ENCODE assay signal across 8 cellular contexts in genomic region chr1:109509176-109510134, GRCh38. TPM values are rescaled to one million over a fixed set of nuclear protein-coding genes. Genes with fewer than 3 reads are reported as not detected.
DNase-seq lines count a peak whose midpoint lies in the region; ATAC-seq and TF ChIP-seq lines count a peak whose summit lies in the region.

Gene AMIGO1, minus strand, starts transcription at chr1:109509727. Its CDS starts 815 bp downstream, at chr1:109508912.

- peak within 1 kb of the TSS; percentile 54 for H3K4me3 ChIP-seq in ovary

- H3K27me3 Mint-ChIP-seq in glutamatergic neuron (ENCODE audit: unreplicated experiment) = peaks cover 25% of the 10 kb centered on the region

- no peaks in the 10 kb centered on the region for H3K27me3 ChIP-seq in ovary

- H3K27ac Mint-ChIP-seq in glutamatergic neuron (ENCODE audit: unreplicated experiment) = peak within 1 kb of the TSS; percentile 64

- intact Hi-C loops in ovary (cut with DNase I) = no loop called here

- DNase-seq in ELR (ENCODE audit: low read depth) = peak; percentile 73
- peak; percentile 60 for DNase-seq in RPMI7951 (ENCODE audit: low read depth)
- DNase-seq in activated naive CD4-positive, alpha-beta T cell (lab: John Stamatoyannopoulos, UW) = peak in 3 of 4 experiments; percentile 39 to 62 (median 43)
- peak; percentile 62 for DNase-seq in glutamatergic neuron
- peak; percentile 71 to 85 (median 78) for DNase-seq in ovary
- DNase-seq in NCI-H446 treated with DMSO at 0.1 percent for 48 hours (lab: John Stamatoyannopoulos, UW) = no peak

- peaks cover 12% of the 10 kb centered on the region for H3K9me3 Mint-ChIP-seq in glutamatergic neuron (ENCODE audit: unreplicated experiment)

- TF ChIP-seq POLR2A in ovary (IDR thresholded peaks at IDR 0.05) = no peak

- TF ChIP-seq CTCF in glutamatergic neuron (IDR thresholded peaks at IDR 0.05; ENCODE audit: partially characterized antibody, unreplicated experiment) (no peak), ovary (IDR thresholded peaks at IDR 0.05) (no peak)

- ATAC-seq in HG03159 (IDR thresholded peaks at IDR 0.05; ENCODE audit: unreplicated experiment) = peak; percentile 69
- ATAC-seq in GM18873 (IDR thresholded peaks at IDR 0.05; ENCODE audit: low FRiP score, unreplicated experiment) = no peak

- peaks cover 11% of the 10 kb centered on the region for H3K4me1 ChIP-seq in ovary (ENCODE audit: insufficient read depth)

- 1 to 2% (median 1%) methylated on average over 60 to 100 of the region's 100 CpGs for WGBS in ovary, 3 donors

- H3K36me3 Mint-ChIP-seq in glutamatergic neuron (ENCODE audit: unreplicated experiment) = peaks cover 11% of the 10 kb centered on the region

- no peaks in the 10 kb centered on the region for H3K9me3 ChIP-seq in ovary

- H3K36me3 ChIP-seq in ovary = no peaks in the 10 kb centered on the region

- H3K4me1 Mint-ChIP-seq in glutamatergic neuron (ENCODE audit: low read depth, unreplicated experiment) = peaks cover 5% of the 10 kb centered on the region

- peak within 1 kb of the TSS; percentile 33 to 73 for H3K27ac ChIP-seq in ovary

- H3K4me3 Mint-ChIP-seq in glutamatergic neuron (ENCODE audit: unreplicated experiment) = peak within 1 kb of the TSS; percentile 96

- no peak for TF ChIP-seq EP300 in ovary (IDR thresholded peaks at IDR 0.05)

RNA-seq across cellular contexts. Expression of gene AMIGO1, which starts in this region (rescaled TPM):
- total RNA-seq in RPMI7951 (2014; rRNA removed; shearing (Covaris generic)) = 2.5 and 3.4 TPM in 2 replicates
- 8.0 TPM for total RNA-seq in glutamatergic neuron (ENCODE audit: unreplicated experiment)
- 10 to 100 TPM in 5 of 7 donors, 1 to 10 TPM in 2; 7.4 to 16.1 (median 10.8) TPM for total RNA-seq in ovary
- polyA plus RNA-seq in ovary = 10 to 100 TPM in 1 of 2 donors, 1 to 10 TPM in 1; 6.3 to 18.0 TPM
